25 cellular contexts compared by ENCODE assay signal in the genomic region with DNA sequence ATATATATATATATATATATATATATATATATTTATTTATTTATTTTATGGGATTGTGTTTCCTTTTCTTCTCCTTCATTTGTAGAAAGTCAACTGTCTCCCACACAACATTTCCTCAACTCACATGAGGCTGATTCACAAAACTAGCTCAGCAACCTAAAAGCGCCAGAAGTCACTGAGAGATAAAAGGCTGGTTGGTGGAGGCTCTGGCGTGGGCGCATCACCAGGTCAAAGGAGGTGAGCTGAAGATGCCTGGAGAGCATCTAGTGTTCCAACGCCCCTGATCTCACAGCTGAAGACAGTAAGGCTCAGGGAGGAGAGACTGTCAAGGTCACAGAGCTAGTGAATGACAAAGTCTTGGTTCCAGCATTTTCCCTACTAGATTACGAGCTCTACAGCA.
DNase-seq lines count a peak whose midpoint lies in the region; FAIRE-seq and TF ChIP-seq lines count a peak whose summit lies in the region.
"Had no signal": no experiment of that assay in that cellular context is flagged by ENCODE, and none has a peak within 500 bp of the region (broad histone marks: within the 10 kb centered on the region; RNA-seq: fewer than 3 reads in every experiment).

No MANE protein-coding gene starts in this region.

- FAIRE-seq in GM12891 (lab: Jason Lieb, UNC): no peak
- FAIRE-seq: GM12892, RCC 7860 had no signal

- H3K4me2 ChIP-seq in osteoblast (ENCODE audit: insufficient read depth, low read length): no peak overlapping the region

- no peak for TF ChIP-seq POLR2A in GM12891 (IDR thresholded peaks at IDR 0.05; ENCODE audit: low read depth, low read length)

- peaks cover 32% of the 10 kb centered on the region for H3K4me1 ChIP-seq in A673 (ENCODE audit: insufficient read depth, low read length, poor library complexity, severe bottlenecking)
- peaks cover 8% of the 10 kb centered on the region for H3K4me1 ChIP-seq in ACC112 (ENCODE audit: control insufficient read depth, insufficient read depth, low read length, unreplicated experiment)
- H3K4me1 ChIP-seq in osteoblast (ENCODE audit: insufficient read depth, low read length): peaks cover 33% of the 10 kb centered on the region

- H3K4me3 ChIP-seq in A673 (ENCODE audit: low read depth, low read length, poor library complexity, severe bottlenecking): no peak overlapping the region
- no peak overlapping the region for H3K4me3 ChIP-seq in ACC112 (ENCODE audit: low read depth, low read length)
- H3K4me3 ChIP-seq in osteoblast (ENCODE audit: insufficient read depth, low read length): no peak overlapping the region

- H2AFZ ChIP-seq in ACC112 (ENCODE audit: low read length, unreplicated experiment) (no peak overlapping the region), osteoblast (ENCODE audit: low read length) (no peak overlapping the region)

- BruUV-seq in A673 (replicated peaks; lab: Mats Ljungman, UMichigan): no TSS peak

- H3K36me3 ChIP-seq in A673 (ENCODE audit: insufficient read depth, low read length, poor library complexity, severe bottlenecking) (no peaks in the 10 kb centered on the region), ACC112 (ENCODE audit: insufficient read depth, low read length) (peaks cover 24% of the 10 kb centered on the region), osteoblast (ENCODE audit: insufficient read depth, low read length) (peaks cover 4% of the 10 kb centered on the region)
- H3K36me3 ChIP-seq: BE2C had no signal

- H3K9me3 ChIP-seq in A673 (ENCODE audit: low read depth, low read length, poor library complexity, severe bottlenecking) (peaks cover 4% of the 10 kb centered on the region), osteoblast (ENCODE audit: low read depth, low read length) (peaks cover 2% of the 10 kb centered on the region)
- H3K9me3 ChIP-seq: BE2C had no signal

- no peak for DNase-seq in A673 (ENCODE audit: low spot score)
- peak in 22 of 42 donors; percentile 8 to 61 (median 46) for DNase-seq in head of caudate nucleus
- no peak for DNase-seq in osteoblast (ENCODE audit: insufficient read length, low spot score, missing footprints)
- DNase-seq in HuH-7.5 (ENCODE audit: low spot score): no peak
- DNase-seq in SHP77 treated with DMSO at 0.1 percent for 48 hours (lab: John Stamatoyannopoulos, UW): no peak
- DNase-seq in GM12891 (ENCODE audit: insufficient read length, low spot score): no peak
- DNase-seq: ACHN; CD8-positive, alpha-beta memory T cell; DMS 273 treated with DMSO at 0.1 percent for 48 hours; DMS79; EL; GF-D8; Karpas-422; NCI-H1092; NCI-H1436; NCI-H187; NCI-H2081 treated with DMSO at 0.1 percent for 48 hours; NCI-H2171; NCI-H226; NCI-H510A treated with DMSO at 0.1 percent for 48 hours had no signal

- CTCF ChIA-PET in A673 (lab: Charles Lee): interaction anchor here (0.6 kb wide), 1 partner anchor 29 kb away, joined by 3 read pairs; no protein-coding TSS in a partner anchor

- H3K27ac ChIP-seq in A673 (ENCODE audit: low read depth, low read length, poor library complexity, severe bottlenecking) (peak overlapping the region; percentile 43), ACC112 (ENCODE audit: low read depth, low read length) (peak overlapping the region; percentile 30; the same call in 1 of the 2 replicates), osteoblast (ENCODE audit: low read depth, low read length) (peak overlapping the region; percentile 44)
- H3K27ac ChIP-seq: HL-60 had no signal

- POLR2A ChIA-PET in A673 (lab: Charles Lee; ENCODE audit: low non-redundant PET): interaction anchor here (0.6 kb wide), 1 partner anchor 266 kb away, joined by 8 read pairs; no protein-coding TSS in a partner anchor

- no peaks in the 10 kb centered on the region for H4K20me1 ChIP-seq in osteoblast (ENCODE audit: insufficient read depth, low read length)

- H3K27me3 ChIP-seq in A673 (replicated peaks; ENCODE audit: insufficient read depth, low read depth, low read length, poor library complexity) (no peaks in the 10 kb centered on the region), ACC112 (ENCODE audit: insufficient read depth, low read length) (no peaks in the 10 kb centered on the region), osteoblast (ENCODE audit: insufficient read depth, low read length) (no peaks in the 10 kb centered on the region)
- H3K27me3 ChIP-seq: BE2C had no signal

- intact Hi-C loops in A673 (cut with micrococcal nuclease; ENCODE audit: unreplicated experiment) (no loop called here), head of caudate nucleus (cut with DNase I) (no loop called here)

- H3K79me2 ChIP-seq in ACC112 (ENCODE audit: control insufficient read depth, insufficient read depth, low read length, unreplicated experiment): no peaks in the 10 kb centered on the region
- peaks cover 4% of the 10 kb centered on the region for H3K79me2 ChIP-seq in osteoblast (ENCODE audit: insufficient read depth, low read length)

- TF ChIP-seq CTCF in A673 (conservative IDR thresholded peaks at IDR 0.05; ENCODE audit: low read depth, low read length): no peak
- TF ChIP-seq CTCF in osteoblast (IDR thresholded peaks at IDR 0.05; ENCODE audit: extremely low read depth, low read depth, low read length): no peak

TF ChIP-seq in GM12891, 5 proteins besides CTCF, POLR2A, EP300 and RAD21:
- no peak for TF ChIP-seq POU2F2 (IDR thresholded peaks at IDR 0.05; ENCODE audit: low read depth, low read length)
- TF ChIP-seq PAX5 (IDR thresholded peaks at IDR 0.05; ENCODE audit: insufficient read depth, low read length, severe bottlenecking): no peak
- TF ChIP-seq POLR2AphosphoS5 (IDR thresholded peaks at IDR 0.05; ENCODE audit: low read depth, low read length): no peak
- no peak for TF ChIP-seq TAF1 (IDR thresholded peaks at IDR 0.05; ENCODE audit: low read depth, low read length)
- TF ChIP-seq SPI1 (IDR thresholded peaks at IDR 0.05; ENCODE audit: low read depth, low read length): no peak

Comparison
In these comparisons a context has a peak if more than half of its experiments do, and no peak if none do; other contexts are left out.
1. DNase-seq: peak in head of caudate nucleus (22 of 42); none in A673 (single experiment), osteoblast (single experiment), HuH-7.5 (single experiment), SHP77 treated with DMSO at 0.1 percent for 48 hours (single experiment) and GM12891 (single experiment).
2. Peak in every context shown above with its lines, with median percentiles within 50 percentile points of each other: H3K27ac ChIP-seq.